Comparison of ENCODE assay signal across 8 cellular contexts in the genomic region with DNA sequence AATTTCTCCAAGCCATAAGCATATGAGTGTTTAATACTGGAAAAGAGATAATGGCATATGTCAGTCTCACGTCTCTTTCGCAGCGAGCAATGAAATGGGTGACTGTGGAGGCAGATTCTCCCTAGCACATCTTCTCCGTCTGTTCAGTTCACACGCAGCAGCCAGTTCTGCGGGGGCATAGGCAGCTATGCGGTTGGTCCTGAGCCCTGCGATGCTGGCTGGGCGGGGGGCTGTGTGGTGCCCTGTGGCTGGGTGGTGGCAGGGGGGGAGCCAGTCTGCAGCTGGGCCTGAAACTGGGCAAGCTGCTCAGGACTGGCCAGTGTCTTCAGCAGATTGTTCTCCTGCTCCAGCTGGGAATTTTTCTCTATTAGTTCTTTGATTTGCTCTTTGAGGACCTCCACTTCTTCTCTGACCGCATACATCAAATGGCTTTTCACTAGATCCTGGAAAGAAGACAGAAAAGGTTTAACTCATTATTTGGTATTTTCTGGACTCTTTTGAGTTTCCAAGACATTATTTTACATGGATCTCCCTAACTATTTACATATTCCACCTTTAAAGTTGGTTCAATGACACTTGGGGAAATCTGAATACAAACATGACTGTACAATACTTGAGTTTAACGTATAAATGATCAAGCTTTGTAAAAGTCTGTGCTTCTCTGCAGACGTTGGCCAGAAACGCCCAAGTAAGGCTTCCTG.
DNase-seq lines count a peak whose midpoint lies in the region; ATAC-seq, FAIRE-seq and TF ChIP-seq lines count a peak whose summit lies in the region.

No MANE protein-coding gene starts in this region.

- H3K4me1 Mint-ChIP-seq in dendritic cell treated with granulocyte-macrophage colony-stimulating factor and Interleukin-4, amounts not matched to agents 40 ng/mL and 50 ng/mL, for 4 days (ENCODE audit: low read depth): peaks cover 23% of the 10 kb centered on the region

- ATAC-seq in heart right ventricle (no peak), Right ventricle myocardium inferior (no peak), aorta (ENCODE audit: low FRiP score) (no peak)

- H3K36me3 ChIP-seq in heart right ventricle (peaks cover 0 to 25% (median 15%) of the 10 kb centered on the region in 9 donors), mucosa of stomach (ENCODE audit: control insufficient read depth, insufficient read depth, low read length) (peaks cover 11% of the 10 kb centered on the region), aorta (ENCODE audit: control insufficient read depth in 1 of 2, insufficient read depth in 2 of 2, low read length in 1 of 2) (peaks cover 0 to 2% of the 10 kb centered on the region in 2 donors)

- peak overlapping the region; percentile 99 for H3K9ac ChIP-seq in mucosa of stomach (ENCODE audit: low read length)

- H3K36me3 Mint-ChIP-seq in dendritic cell treated with granulocyte-macrophage colony-stimulating factor and Interleukin-4, amounts not matched to agents 40 ng/mL and 50 ng/mL, for 4 days (ENCODE audit: low read depth): peaks cover 22% of the 10 kb centered on the region

- H3K27ac Mint-ChIP-seq in dendritic cell treated with granulocyte-macrophage colony-stimulating factor and Interleukin-4, amounts not matched to agents 40 ng/mL and 50 ng/mL, for 4 days: no peak overlapping the region

- peak overlapping the region; percentile 73 for H3K4me3 Mint-ChIP-seq in dendritic cell treated with granulocyte-macrophage colony-stimulating factor and Interleukin-4, amounts not matched to agents 40 ng/mL and 50 ng/mL, for 4 days

- TF ChIP-seq CTCF in heart right ventricle (IDR thresholded peaks at IDR 0.05): no peak
- TF ChIP-seq CTCF in D721Med (IDR thresholded peaks at IDR 0.05; ENCODE audit: insufficient read depth, missing control alignments): no peak

- no peaks in the 10 kb centered on the region for H3K9me3 Mint-ChIP-seq in dendritic cell treated with granulocyte-macrophage colony-stimulating factor and Interleukin-4, amounts not matched to agents 40 ng/mL and 50 ng/mL, for 4 days

- no peaks in the 10 kb centered on the region for H3K27me3 ChIP-seq in heart right ventricle
- no peaks in the 10 kb centered on the region for H3K27me3 ChIP-seq in mucosa of stomach (ENCODE audit: control insufficient read depth, insufficient read depth, low read length)
- no peaks in the 10 kb centered on the region for H3K27me3 ChIP-seq in aorta (ENCODE audit: control insufficient read depth in 1 of 2, insufficient read depth in 2 of 2, low read length in 1 of 2)

- H3K27ac ChIP-seq in heart right ventricle (peak overlapping the region in 8 of 10 donors; percentile 47 to 99 (median 94)), aorta (ENCODE audit: low read depth in 1 of 2, low read length in 2 of 2) (peak overlapping the region in 1 of 2 donors; percentile 39)

- intact Hi-C loops in heart right ventricle (cut with DNase I): loop anchor here in 9 of 10 donors (2.0 to 10.0 kb wide), 16 partner anchors 37 to 527 kb away; partner anchors contain the start of gene SERP2 (in 1 of the 9)
- intact Hi-C loops in Right ventricle myocardium inferior (cut with DNase I): loop anchor here (1.0 to 5.0 kb wide), 3 partner anchors 52 to 292 kb away; no protein-coding TSS in a partner anchor
- intact Hi-C loops in dendritic cell treated with granulocyte-macrophage colony-stimulating factor and Interleukin-4, amounts not matched to agents 40 ng/mL and 50 ng/mL, for 4 days (cut with micrococcal nuclease): no loop called here
- intact Hi-C loops in aorta (cut with DNase I): loop anchor here (2.0 to 10.0 kb wide), 6 partner anchors 62 to 292 kb away; partner anchors contain the start of gene SERP2 (in 1 of the 2)

- WGBS in heart right ventricle, 2 donors: 37 to 46% methylated on average over 13 of the region's 13 CpGs
- WGBS in aorta, 2 donors: 14 to 23% methylated on average over 13 of the region's 13 CpGs

- DNase-seq in heart right ventricle (no peak), Right ventricle myocardium inferior (ENCODE audit: missing footprints) (no peak), aorta (no peak), D721Med (ENCODE audit: insufficient read length, low spot score) (no peak), SK-N-DZ (ENCODE audit: low spot score) (no peak), SIG-M5 (lab: John Stamatoyannopoulos, UW) (no peak)

- H3K4me3 ChIP-seq in heart right ventricle (peak overlapping the region; percentile 59 to 93 (median 70)), mucosa of stomach (ENCODE audit: low read length) (peak overlapping the region; percentile 12), aorta (ENCODE audit: low read length in 2 of 2) (peak overlapping the region; percentile 45 to 63)

- FAIRE-seq in D721Med (lab: Jason Lieb, UNC): no peak

- H3K9me3 ChIP-seq in heart right ventricle (no peaks in the 10 kb centered on the region), mucosa of stomach (ENCODE audit: control insufficient read depth, low read length) (no peaks in the 10 kb centered on the region), aorta (ENCODE audit: control insufficient read depth, low read length) (no peaks in the 10 kb centered on the region)

- H3K4me1 ChIP-seq in heart right ventricle (peaks cover 0 to 40% (median 37%) of the 10 kb centered on the region in 9 donors), mucosa of stomach (ENCODE audit: control insufficient read depth, insufficient read depth, low read length) (peaks cover 20% of the 10 kb centered on the region), aorta (ENCODE audit: control insufficient read depth in 1 of 2, insufficient read depth in 2 of 2, low read length in 2 of 2) (no peaks in the 10 kb centered on the region)

- peaks cover 50% of the 10 kb centered on the region for H3K27me3 Mint-ChIP-seq in dendritic cell treated with granulocyte-macrophage colony-stimulating factor and Interleukin-4, amounts not matched to agents 40 ng/mL and 50 ng/mL, for 4 days

Comparison
In these comparisons a context has a peak if more than half of its experiments do, and no peak if none do; other contexts are left out.
1. H3K4me3 ChIP-seq: peak in every context shown above with its lines; median percentile 70 in heart right ventricle; 54 in aorta; 12 in mucosa of stomach.